13 cellular contexts compared by ENCODE assay signal in the genomic region with DNA sequence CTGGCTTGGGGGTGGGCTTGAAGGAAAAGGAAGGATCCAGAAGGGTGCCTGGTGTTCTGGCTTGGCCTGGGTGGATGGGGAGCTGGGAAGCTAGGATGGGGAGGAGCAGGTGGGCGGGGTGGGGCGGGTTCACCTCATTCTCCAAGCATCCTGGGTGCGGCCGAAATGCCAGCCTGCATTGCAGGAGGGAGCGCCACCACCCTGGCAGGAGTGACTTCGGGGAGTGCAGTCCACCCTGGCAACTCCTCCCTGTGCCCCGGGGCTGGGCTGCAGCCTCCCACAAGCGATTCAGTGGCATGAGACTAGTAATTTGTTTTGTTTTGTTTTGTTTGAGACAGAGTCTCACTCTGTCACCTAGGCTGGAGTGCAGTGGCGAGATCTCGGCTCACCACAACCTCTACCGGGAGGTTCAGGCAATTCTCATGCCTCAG. TPM values are rescaled to one million over a fixed set of nuclear protein-coding genes. Genes with fewer than 3 reads are reported as not detected.
DNase-seq lines count a peak whose midpoint lies in the region; ATAC-seq and TF ChIP-seq lines count a peak whose summit lies in the region.
"Had no signal": no experiment of that assay in that cellular context is flagged by ENCODE, and none has a peak within 500 bp of the region (broad histone marks: within the 10 kb centered on the region; RNA-seq: fewer than 3 reads in every experiment).

No MANE protein-coding gene starts in this region.

- TF ChIP-seq CTCF in nephron progenitor cell (IDR thresholded peaks at IDR 0.05) (no peak), SK-N-SH (IDR thresholded peaks at IDR 0.05) (no peak)

- POLR2A ChIA-PET in SK-N-SH (lab: Yijun Ruan, JAX) = interaction anchor here (1.0 kb wide), 1 partner anchor 13 kb away, joined by 3 read pairs; no protein-coding TSS in a partner anchor

- H3K9me3 ChIP-seq in SK-N-SH = no peaks in the 10 kb centered on the region

- no peak overlapping the region for H3K27ac Mint-ChIP-seq in nephron progenitor cell

- no peaks in the 10 kb centered on the region for H3K9me2 ChIP-seq in SK-N-SH

- no peak overlapping the region for H3K9ac ChIP-seq in SK-N-SH

- no peak for TF ChIP-seq EP300 in SK-N-SH (IDR thresholded peaks at IDR 0.05; ENCODE audit: borderline replicate concordance in 1 of 2, low read depth in 1 of 2, low read length in 1 of 2)

- no peak overlapping the region for H3K27ac ChIP-seq in SK-N-SH (ENCODE audit: low read depth in 2 of 2, low read length in 1 of 2)

- peak; percentile 82 for ATAC-seq in esophagus mucosa
- ATAC-seq: activated naive CD4-positive, alpha-beta T cell treated with anti-CD3 and anti-CD28 coated beads, Interleukin-2, amount 50 U/mL, for 72 hours had no signal

- no peak overlapping the region for H3K4me3 ChIP-seq in SK-N-SH (ENCODE audit: low read depth in 2 of 2, low read length in 1 of 2)

- no peak overlapping the region for H3K4me3 Mint-ChIP-seq in nephron progenitor cell
- H3K4me3 Mint-ChIP-seq: CD14-positive monocyte had no signal

- H3K4me1 Mint-ChIP-seq in nephron progenitor cell = peaks cover 14% of the 10 kb centered on the region

- no peaks in the 10 kb centered on the region for H3K79me2 ChIP-seq in SK-N-SH (ENCODE audit: insufficient read depth)

- no peak for TF ChIP-seq RAD21 in SK-N-SH (IDR thresholded peaks at IDR 0.05; ENCODE audit: low read length)

- H3K36me3 Mint-ChIP-seq in nephron progenitor cell (ENCODE audit: low read depth) = no peaks in the 10 kb centered on the region
- H3K36me3 Mint-ChIP-seq: activated naive CD4-positive, alpha-beta T cell treated with anti-CD3 and anti-CD28 coated beads, Interleukin-2, amount 50 U/mL, for 72 hours; CD14-positive monocyte had no signal

- no peaks in the 10 kb centered on the region for H3K9me3 Mint-ChIP-seq in nephron progenitor cell
- H3K9me3 Mint-ChIP-seq: activated naive CD4-positive, alpha-beta T cell treated with anti-CD3 and anti-CD28 coated beads, Interleukin-2, amount 50 U/mL, for 72 hours had no signal

- no peaks in the 10 kb centered on the region for H4K20me1 ChIP-seq in SK-N-SH (ENCODE audit: insufficient read depth)

- CTCF ChIA-PET in SK-N-SH (lab: Yijun Ruan, JAX) = interaction anchor here (2.4 kb wide), 1 partner anchor 13 kb away, joined by 17 read pairs; a partner anchor contains a TSS

- peaks cover 24% of the 10 kb centered on the region for H3K27me3 Mint-ChIP-seq in nephron progenitor cell (ENCODE audit: low read depth, poor library complexity)

- peaks cover 0 to 10% of the 10 kb centered on the region in 2 experiments; a peak in 1 of 4 replicates for H3K4me1 ChIP-seq in SK-N-SH (ENCODE audit: control insufficient read depth in 1 of 2, insufficient read depth in 2 of 2, low read depth in 1 of 2, low read length in 1 of 2)

- 88% methylated on average over 3 of the region's 11 CpGs for WGBS in SK-N-SH (ENCODE audit: low lambda C conversion rate)

- peaks cover 3% of the 10 kb centered on the region for H3F3A ChIP-seq in SK-N-SH (replicated peaks; ENCODE audit: insufficient read depth)

- H2AFZ ChIP-seq in SK-N-SH (ENCODE audit: low read depth) = no peak overlapping the region

- H3K4me2 ChIP-seq in SK-N-SH = no peak overlapping the region

- no peaks in the 10 kb centered on the region for H3K36me3 ChIP-seq in SK-N-SH (replicated peaks in 1 of 2; ENCODE audit: control insufficient read depth in 1 of 2, insufficient read depth in 2 of 2, low read length in 1 of 2)

- H3K27me3 ChIP-seq in SK-N-SH (ENCODE audit: insufficient read depth) = no peaks in the 10 kb centered on the region

- peak; percentile 95 for DNase-seq in A172 (ENCODE audit: low spot score)
- DNase-seq in COR-L47 (lab: John Stamatoyannopoulos, UW) = peak; percentile 90
- peak; percentile 97 for DNase-seq in NCI-H69 (lab: John Stamatoyannopoulos, UW)
- DNase-seq in nephron progenitor cell = no peak
- no peak for DNase-seq in cerebellar nuclear complex (lab: John Stamatoyannopoulos, UW)
- no peak for DNase-seq in NCI-H82 treated with DMSO at 0.1 percent for 48 hours (lab: John Stamatoyannopoulos, UW; ENCODE audit: unreplicated experiment)
- DNase-seq in SK-N-SH = no peak
- DNase-seq: activated CD4-positive, alpha-beta T cell treated with anti-CD3 and anti-CD28 coated beads, Interleukin-2, amount 50 U/mL, for 1 hour; NCI-H1092 had no signal

TF ChIP-seq in SK-N-SH, 30 proteins besides CTCF, POLR2A, EP300 and RAD21 (continues in another document):
- TF ChIP-seq, protein P1, sequence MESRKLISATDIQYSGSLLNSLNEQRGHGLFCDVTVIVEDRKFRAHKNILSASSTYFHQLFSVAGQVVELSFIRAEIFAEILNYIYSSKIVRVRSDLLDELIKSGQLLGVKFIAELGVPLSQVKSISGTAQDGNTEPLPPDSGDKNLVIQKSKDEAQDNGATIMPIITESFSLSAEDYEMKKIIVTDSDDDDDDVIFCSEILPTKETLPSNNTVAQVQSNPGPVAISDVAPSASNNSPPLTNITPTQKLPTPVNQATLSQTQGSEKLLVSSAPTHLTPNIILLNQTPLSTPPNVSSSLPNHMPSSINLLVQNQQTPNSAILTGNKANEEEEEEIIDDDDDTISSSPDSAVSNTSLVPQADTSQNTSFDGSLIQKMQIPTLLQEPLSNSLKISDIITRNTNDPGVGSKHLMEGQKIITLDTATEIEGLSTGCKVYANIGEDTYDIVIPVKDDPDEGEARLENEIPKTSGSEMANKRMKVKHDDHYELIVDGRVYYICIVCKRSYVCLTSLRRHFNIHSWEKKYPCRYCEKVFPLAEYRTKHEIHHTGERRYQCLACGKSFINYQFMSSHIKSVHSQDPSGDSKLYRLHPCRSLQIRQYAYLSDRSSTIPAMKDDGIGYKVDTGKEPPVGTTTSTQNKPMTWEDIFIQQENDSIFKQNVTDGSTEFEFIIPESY (IDR thresholded peaks at IDR 0.05; ENCODE audit: borderline replicate concordance, low read depth) = no peak
- TF ChIP-seq, protein P2, sequence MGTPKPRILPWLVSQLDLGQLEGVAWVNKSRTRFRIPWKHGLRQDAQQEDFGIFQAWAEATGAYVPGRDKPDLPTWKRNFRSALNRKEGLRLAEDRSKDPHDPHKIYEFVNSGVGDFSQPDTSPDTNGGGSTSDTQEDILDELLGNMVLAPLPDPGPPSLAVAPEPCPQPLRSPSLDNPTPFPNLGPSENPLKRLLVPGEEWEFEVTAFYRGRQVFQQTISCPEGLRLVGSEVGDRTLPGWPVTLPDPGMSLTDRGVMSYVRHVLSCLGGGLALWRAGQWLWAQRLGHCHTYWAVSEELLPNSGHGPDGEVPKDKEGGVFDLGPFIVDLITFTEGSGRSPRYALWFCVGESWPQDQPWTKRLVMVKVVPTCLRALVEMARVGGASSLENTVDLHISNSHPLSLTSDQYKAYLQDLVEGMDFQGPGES (IDR thresholded peaks at IDR 0.05; ENCODE audit: low read depth, low read length) = no peak
- TF ChIP-seq NRF1 (IDR thresholded peaks at IDR 0.05; ENCODE audit: low read depth, low read length) = no peak
- TF ChIP-seq RXRA (IDR thresholded peaks at IDR 0.05; ENCODE audit: borderline replicate concordance, low read depth) = no peak
- no peak for TF ChIP-seq RCOR1 (IDR thresholded peaks at IDR 0.05; ENCODE audit: low read length)
- TF ChIP-seq POLR2AphosphoS5 (IDR thresholded peaks at IDR 0.05; ENCODE audit: low read depth, low read length) = no peak
- no peak for TF ChIP-seq EZH2phosphoT487 (IDR thresholded peaks at IDR 0.05; ENCODE audit: borderline replicate concordance, low read depth)
- TF ChIP-seq GABPA (IDR thresholded peaks at IDR 0.05; ENCODE audit: low read depth) = no peak
- TF ChIP-seq SIN3A (IDR thresholded peaks at IDR 0.05; ENCODE audit: borderline replicate concordance, low read depth, low read length) = no peak
- TF ChIP-seq FOSL2 (IDR thresholded peaks at IDR 0.05; ENCODE audit: borderline replicate concordance, low read depth) = no peak

RNA-seq across cellular contexts. Expression of a gene that starts 5.5 kb away (rescaled TPM):
- total RNA-seq in A172 (2014; rRNA removed; shearing (Covaris generic)) = 0.05 and 0.07 TPM in 2 replicates
- not detected for total RNA-seq in esophagus mucosa
- polyA plus RNA-seq in SK-N-SH (2012; rRNA removed) = 0.03 and 0.05 TPM in 2 replicates
- polyA plus RNA-seq in SK-N-SH (2012; cell fraction: cytosol; rRNA removed) = 0.01 and 0.03 TPM in 2 replicates
- 0.21 and 0.24 TPM in 2 replicates for polyA plus RNA-seq in SK-N-SH (2012; cell fraction: nucleus; rRNA removed)

RNA-seq across cellular contexts. Expression of a gene that starts 5.9 kb away (rescaled TPM):
- 43.8 and 55.8 TPM in 2 replicates for total RNA-seq in A172 (2014; rRNA removed; shearing (Covaris generic))
- 7.9 TPM for total RNA-seq in esophagus mucosa
- 41.1 and 42.2 TPM in 2 replicates for polyA plus RNA-seq in SK-N-SH (2012; rRNA removed)
- polyA plus RNA-seq in SK-N-SH (2012; cell fraction: cytosol; rRNA removed) = 22.6 and 29.7 TPM in 2 replicates
- 31.8 and 53.9 TPM in 2 replicates for polyA plus RNA-seq in SK-N-SH (2012; cell fraction: nucleus; rRNA removed)

RNA-seq across cellular contexts. Expression of a gene that starts 13.7 kb away (rescaled TPM):
- 12.7 and 16.3 TPM in 2 replicates for total RNA-seq in A172 (2014; rRNA removed; shearing (Covaris generic))
- total RNA-seq in esophagus mucosa = 9.5 TPM
- 11.9 and 17.2 TPM in 2 replicates for polyA plus RNA-seq in SK-N-SH (2012; rRNA removed)
- 6.0 and 11.0 TPM in 2 replicates for polyA plus RNA-seq in SK-N-SH (2012; cell fraction: cytosol; rRNA removed)
- polyA plus RNA-seq in SK-N-SH (2012; cell fraction: nucleus; rRNA removed) = 18.8 and 19.8 TPM in 2 replicates

RNA-seq across cellular contexts. Expression of a gene that starts 14.6 kb away (rescaled TPM):
- not detected in 2 replicates for total RNA-seq in A172 (2014; rRNA removed; shearing (Covaris generic))
- not detected for total RNA-seq in esophagus mucosa
- 0.19 and 0.25 TPM in 2 replicates for polyA plus RNA-seq in SK-N-SH (2012; rRNA removed)
- polyA plus RNA-seq in SK-N-SH (2012; cell fraction: cytosol; rRNA removed) = 0.01 and 0.05 TPM in 2 replicates
- 2.4 and 2.9 TPM in 2 replicates for polyA plus RNA-seq in SK-N-SH (2012; cell fraction: nucleus; rRNA removed)
- total RNA-seq: activated naive CD4-positive, alpha-beta T cell treated with anti-CD3 and anti-CD28 coated beads, Interleukin-2, amount 50 U/mL, for 72 hours; subcutaneous adipose tissue had no signal

RNA-seq across cellular contexts. Expression of a gene that starts 57.1 kb away (rescaled TPM):
- total RNA-seq in A172 (2014; rRNA removed; shearing (Covaris generic)) = 1.7 and 2.1 TPM in 2 replicates
- 1.9 TPM for total RNA-seq in esophagus mucosa
- 0.15 and 0.52 TPM in 2 replicates for polyA plus RNA-seq in SK-N-SH (2012; rRNA removed)
- 0.14 and 0.34 TPM in 2 replicates for polyA plus RNA-seq in SK-N-SH (2012; cell fraction: cytosol; rRNA removed)
- 0.30 and 0.31 TPM in 2 replicates for polyA plus RNA-seq in SK-N-SH (2012; cell fraction: nucleus; rRNA removed)

Comparison
In these comparisons a context has a peak if more than half of its experiments do, and no peak if none do; other contexts are left out.
1. DNase-seq: peak in A172 (single experiment), COR-L47 (single experiment) and NCI-H69 (single experiment); none in nephron progenitor cell (single experiment), cerebellar nuclear complex (0 of 2), NCI-H82 treated with DMSO at 0.1 percent for 48 hours (single experiment) and SK-N-SH (single experiment).